Comparison of ENCODE assay signal across 8 cellular contexts in genomic region chr9:90306118-90306517, GRCh38.
"Had no signal": no experiment of that assay in that cellular context is flagged by ENCODE, and none has a peak within 500 bp of the region (broad histone marks: within the 10 kb centered on the region; RNA-seq: fewer than 3 reads in every experiment).

No MANE protein-coding gene starts in this region.

- H3K27ac ChIP-seq: HL-60, KMS-11 had no signal

- H3K9ac ChIP-seq: KMS-11 had no signal

- H3K4me3 Mint-ChIP-seq: GM23338, H9 had no signal

- H2AFZ ChIP-seq: GM23338 had no signal

- H3K27ac Mint-ChIP-seq: GM23338, IgD-negative memory B cell had no signal

- H3K9me3 Mint-ChIP-seq: GM23338, H9, IgD-negative memory B cell had no signal

- H3K4me3 ChIP-seq: GM23338 had no signal

- H3K4me2 ChIP-seq: GM23338, KMS-11 had no signal

- ATAC-seq: GM23338, HepG2 had no signal

- DNase-seq: H9, HCEC 1CT, KBM-7 had no signal

- H3K4me1 Mint-ChIP-seq: GM23338, IgD-negative memory B cell had no signal
